8 cellular contexts compared by ENCODE assay signal in the genomic region with DNA sequence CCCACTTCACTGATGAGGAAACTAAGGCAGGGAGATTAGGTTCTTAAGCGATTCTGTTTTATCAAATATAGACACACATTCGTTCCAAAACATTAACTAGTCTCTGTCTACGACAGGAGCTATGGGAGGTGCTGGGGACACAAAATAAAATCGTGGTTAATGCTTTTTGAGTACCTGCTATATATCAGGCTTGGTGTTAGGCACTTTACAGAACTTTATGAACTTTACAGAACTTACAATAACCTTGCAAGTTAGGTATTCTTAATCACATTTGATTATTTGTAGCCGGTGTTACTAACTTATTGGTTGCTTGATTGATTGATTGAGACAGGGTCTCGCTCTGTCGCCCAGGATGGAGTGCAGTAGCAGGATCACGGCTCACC. TPM values are rescaled to one million over a fixed set of nuclear protein-coding genes. Genes with fewer than 3 reads are reported as not detected.
A peak's percentile ranks its signal among the peaks of the same experiment; 100 is the strongest.
DNase-seq lines count a peak whose midpoint lies in the region; ATAC-seq and TF ChIP-seq lines count a peak whose summit lies in the region.

No MANE protein-coding gene starts in this region.

- H3K4me2 ChIP-seq in OCI-LY1 (ENCODE audit: low read length): peak overlapping the region; percentile 64
- peak overlapping the region; percentile 18 for H3K4me2 ChIP-seq in parathyroid adenoma (ENCODE audit: low read length)

- TF ChIP-seq CTCF in Caco-2 (IDR thresholded peaks at IDR 0.05; ENCODE audit: insufficient read depth in 1 of 2, low read depth in 1 of 2, low read length in 1 of 2, severe bottlenecking in 1 of 2, unreplicated experiment in 1 of 2) (no peak), OCI-LY1 (IDR thresholded peaks at IDR 0.05; ENCODE audit: low read length) (no peak), parathyroid adenoma (IDR thresholded peaks at IDR 0.05) (no peak)

- H3K27ac ChIP-seq in OCI-LY1 (ENCODE audit: low read depth, low read length, poor library complexity, severe bottlenecking) (no peak overlapping the region), parathyroid adenoma (peak overlapping the region; percentile 89)

- peak overlapping the region; percentile 86 for H3K4me3 ChIP-seq in Caco-2 (ENCODE audit: low read depth, low read length)
- H3K4me3 ChIP-seq in OCI-LY1 (ENCODE audit: low read depth, low read length, poor library complexity, severe bottlenecking): peak overlapping the region; percentile 99
- H3K4me3 ChIP-seq in parathyroid adenoma (ENCODE audit: low read depth, low read length): peak overlapping the region; percentile 84

- DNase-seq in Caco-2: no peak
- DNase-seq in effector memory CD8-positive, alpha-beta T cell: no peak
- DNase-seq in iPS-NIHi7 (ENCODE audit: extremely low spot score): no peak
- no peak for DNase-seq in stimulated activated naive CD4-positive, alpha-beta T cell treated with Interleukin-2 at 50 U/mL for 16 hours (lab: John Stamatoyannopoulos, UW)
- no peak for DNase-seq in islet precursor cell

- peaks cover 22% of the 10 kb centered on the region for H3K36me3 Mint-ChIP-seq in Caco-2 (ENCODE audit: insufficient read depth, unreplicated experiment)
- H3K36me3 Mint-ChIP-seq in effector memory CD8-positive, alpha-beta T cell (ENCODE audit: insufficient read depth): peaks cover 22% of the 10 kb centered on the region

- H3K79me2 ChIP-seq in OCI-LY1 (ENCODE audit: insufficient read depth, low read length) (peaks cover 11% of the 10 kb centered on the region), parathyroid adenoma (peaks cover 5% of the 10 kb centered on the region)

- H3K4me1 ChIP-seq in Caco-2: 0 out of 2 replicates have a peak, but pooled peaks cover 3% of the 10 kb centered on the region
- H3K4me1 ChIP-seq in OCI-LY1 (ENCODE audit: insufficient read depth, low read length, severe bottlenecking): peaks cover 23% of the 10 kb centered on the region
- H3K4me1 ChIP-seq in parathyroid adenoma: peaks cover 8% of the 10 kb centered on the region

- no peaks in the 10 kb centered on the region for H3K36me3 ChIP-seq in Caco-2 (ENCODE audit: control insufficient read depth, insufficient read depth, low read length)
- H3K36me3 ChIP-seq in OCI-LY1 (ENCODE audit: insufficient read depth, low read length): peaks cover 27% of the 10 kb centered on the region
- no peaks in the 10 kb centered on the region for H3K36me3 ChIP-seq in parathyroid adenoma (ENCODE audit: control insufficient read depth, insufficient read depth, low read length)

- H3K9ac ChIP-seq in OCI-LY1 (ENCODE audit: low read length) (no peak overlapping the region), parathyroid adenoma (no peak overlapping the region)

- H3K27me3 Mint-ChIP-seq in Caco-2 (ENCODE audit: insufficient read depth, unreplicated experiment): no peaks in the 10 kb centered on the region
- no peaks in the 10 kb centered on the region for H3K27me3 Mint-ChIP-seq in effector memory CD8-positive, alpha-beta T cell

- BruUV-seq in Caco-2 (replicated peaks; lab: Mats Ljungman, UMichigan): TSS peak; percentile 87

- no peaks in the 10 kb centered on the region for H3K9me2 ChIP-seq in OCI-LY1 (ENCODE audit: low read depth, low read length)

- peak overlapping the region; percentile 48 for H3K27ac Mint-ChIP-seq in Caco-2 (ENCODE audit: unreplicated experiment)
- H3K27ac Mint-ChIP-seq in effector memory CD8-positive, alpha-beta T cell: peak overlapping the region; percentile 83 to 86

- peaks cover 19% of the 10 kb centered on the region for H3K4me1 Mint-ChIP-seq in Caco-2 (ENCODE audit: low read depth, unreplicated experiment)
- H3K4me1 Mint-ChIP-seq in effector memory CD8-positive, alpha-beta T cell (ENCODE audit: low read depth in 2 of 2): peaks cover 18 to 36% of the 10 kb centered on the region in 2 donors

- H3F3A ChIP-seq in OCI-LY1 (ENCODE audit: insufficient read depth, low read length): no peaks in the 10 kb centered on the region

- POLR2A ChIA-PET in Caco-2 (lab: Charles Lee): interaction anchor here (1.5 kb wide), 1 partner anchor 40 kb away, joined by 18 read pairs; a partner anchor contains a TSS

- H2AFZ ChIP-seq in OCI-LY1 (ENCODE audit: low read length) (peak overlapping the region; percentile 22), parathyroid adenoma (peak overlapping the region; percentile 74)

- H3K27me3 ChIP-seq in Caco-2 (replicated peaks; ENCODE audit: control insufficient read depth, insufficient read depth, low read length) (no peaks in the 10 kb centered on the region), OCI-LY1 (ENCODE audit: insufficient read depth, low read length) (no peaks in the 10 kb centered on the region), parathyroid adenoma (ENCODE audit: control insufficient read depth, insufficient read depth, low read length) (no peaks in the 10 kb centered on the region)

- CTCF ChIA-PET in Caco-2 (lab: Charles Lee): interaction anchor here (1.5 to 3.7 kb wide), 3 partner anchors 40 to 145 kb away, joined by 8 to 58 read pairs (median 9); a partner anchor contains a TSS

- intact Hi-C loops in Caco-2 (cut with micrococcal nuclease; ENCODE audit: unreplicated experiment): loop anchor here (1.0 kb wide), 1 partner anchor 30 kb away; no protein-coding TSS in a partner anchor

- no peaks in the 10 kb centered on the region for H3K9me3 Mint-ChIP-seq in Caco-2 (ENCODE audit: unreplicated experiment)
- no peaks in the 10 kb centered on the region for H3K9me3 Mint-ChIP-seq in effector memory CD8-positive, alpha-beta T cell

- ATAC-seq in effector memory CD8-positive, alpha-beta T cell (replicated peaks): no peak
- ATAC-seq in activated CD4-positive, CD25-positive, alpha-beta regulatory T cell treated with anti-CD3 and anti-CD28 coated beads, Interleukin-2, amount 50 U/mL, for 24 hours: no peak

- H3K9me3 ChIP-seq in Caco-2: no peaks in the 10 kb centered on the region
- H3K9me3 ChIP-seq in OCI-LY1 (ENCODE audit: low read length): no peaks in the 10 kb centered on the region
- H3K9me3 ChIP-seq in parathyroid adenoma (ENCODE audit: control insufficient read depth, low read length): no peaks in the 10 kb centered on the region

- peak overlapping the region; percentile 94 for H3K4me3 Mint-ChIP-seq in Caco-2 (ENCODE audit: unreplicated experiment)
- peak overlapping the region; percentile 94 to 95 for H3K4me3 Mint-ChIP-seq in effector memory CD8-positive, alpha-beta T cell

- no peaks in the 10 kb centered on the region for H4K20me1 ChIP-seq in OCI-LY1 (ENCODE audit: insufficient read depth, low read length)

RNA-seq across cellular contexts. Expression of a gene that starts 0.5 kb away (rescaled TPM):
- 41.6 and 42.8 TPM in 2 replicates for total RNA-seq in Caco-2 (2022)

RNA-seq across cellular contexts. Expression of a gene that starts 40.2 kb away (rescaled TPM):
- total RNA-seq in Caco-2 (2022): 34.5 and 39.4 TPM in 2 replicates
